In the genomic region with DNA sequence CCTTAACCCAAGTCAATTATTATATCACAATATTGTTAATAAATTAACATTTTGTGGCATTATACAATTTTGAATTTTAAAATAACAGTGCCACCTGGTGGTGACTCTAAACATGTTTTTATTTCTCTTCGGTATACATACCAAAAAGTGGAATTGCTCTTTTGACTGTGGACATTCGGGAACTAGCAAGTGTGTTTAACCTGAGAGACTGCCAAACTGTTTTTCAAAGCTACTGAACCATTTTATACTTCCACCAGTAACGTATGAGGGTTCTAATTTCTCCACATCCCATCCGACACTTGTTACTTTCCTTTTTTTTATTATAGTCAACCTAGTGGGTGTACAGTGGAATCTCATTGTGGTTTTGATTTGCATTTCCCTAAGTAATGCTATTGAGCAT, we compare ENCODE assay signal across 8 cellular contexts. TPM values are rescaled to one million over a fixed set of nuclear protein-coding genes. Genes with fewer than 3 reads are reported as not detected.
A peak's percentile ranks its signal among the peaks of the same experiment; 100 is the strongest.
DNase-seq lines count a peak whose midpoint lies in the region; ATAC-seq and TF ChIP-seq lines count a peak whose summit lies in the region.

No MANE protein-coding gene starts in this region.

- H3K4me2 ChIP-seq in KMS-11 = no peak overlapping the region

- H3K27ac ChIP-seq in KMS-11 = no peak overlapping the region

- ATAC-seq in HG03520 (IDR thresholded peaks at IDR 0.05; ENCODE audit: unreplicated experiment) (no peak), HG03039 (IDR thresholded peaks at IDR 0.05; ENCODE audit: unreplicated experiment) (no peak)

- H2AFZ ChIP-seq in KMS-11 (ENCODE audit: low read depth) = no peak overlapping the region

- no peaks in the 10 kb centered on the region for H3K27me3 ChIP-seq in KMS-11 (ENCODE audit: insufficient read depth, low read depth)

- DNase-seq in DMS153 treated with DMSO at 0.1 percent for 48 hours (lab: John Stamatoyannopoulos, UW; ENCODE audit: unreplicated experiment) = peak; percentile 54
- DNase-seq in SK-N-DZ (ENCODE audit: low spot score) = peak; percentile 44
- DNase-seq in fibroblast of pulmonary artery (ENCODE audit: low read depth) = peak; percentile 73
- DNase-seq in retinal pigment epithelial cell (ENCODE audit: low read depth) = no peak
- no peak for DNase-seq in activated naive CD4-positive, alpha-beta T cell (lab: John Stamatoyannopoulos, UW)

- TF ChIP-seq CTCF in KMS-11 (conservative IDR thresholded peaks at IDR 0.05; ENCODE audit: low read depth, low read length) (peak; percentile 81), fibroblast of pulmonary artery (IDR thresholded peaks at IDR 0.05; ENCODE audit: low read length, missing control alignments) (peak; percentile 28), retinal pigment epithelial cell (conservative IDR thresholded peaks at IDR 0.05; ENCODE audit: low read depth, low read length) (peak; percentile 20)

- H3K4me3 ChIP-seq in KMS-11 (IDR thresholded peaks at IDR 0.05; ENCODE audit: insufficient read depth, low read depth, low read length) (no peak overlapping the region), fibroblast of pulmonary artery (replicated peaks; ENCODE audit: low read depth, low read length) (no peak overlapping the region), retinal pigment epithelial cell (ENCODE audit: low read length) (no peak overlapping the region)

- H3K9ac ChIP-seq in KMS-11 = no peak overlapping the region

- no peaks in the 10 kb centered on the region for H3K36me3 ChIP-seq in KMS-11 (ENCODE audit: insufficient read depth)

- no peaks in the 10 kb centered on the region for H4K20me1 ChIP-seq in KMS-11 (ENCODE audit: insufficient read depth)

- H3K4me1 ChIP-seq in KMS-11 (ENCODE audit: low read depth, poor library complexity, severe bottlenecking) = no peaks in the 10 kb centered on the region

- no peaks in the 10 kb centered on the region for H3K79me2 ChIP-seq in KMS-11 (ENCODE audit: insufficient read depth, low read depth)

RNA-seq across cellular contexts. Expression of a gene that starts 18.3 kb away (rescaled TPM):
- 24.6 and 30.7 TPM in 2 replicates for polyA plus RNA-seq in SK-N-DZ (2014; cell fraction: cytosol; rRNA removed)
- 13.4 and 13.9 TPM in 2 replicates for polyA plus RNA-seq in SK-N-DZ (2014; cell fraction: nucleus; rRNA removed)

RNA-seq across cellular contexts. Expression of a gene that starts 28.2 kb away (rescaled TPM):
- 14.6 and 25.0 TPM in 2 replicates for polyA plus RNA-seq in SK-N-DZ (2014; cell fraction: cytosol; rRNA removed)
- 7.1 and 8.5 TPM in 2 replicates for polyA plus RNA-seq in SK-N-DZ (2014; cell fraction: nucleus; rRNA removed)

Comparison
In these comparisons a context has a peak if more than half of its experiments do, and no peak if none do; other contexts are left out.
1. DNase-seq: peak in DMS153 treated with DMSO at 0.1 percent for 48 hours (single experiment), SK-N-DZ (single experiment) and fibroblast of pulmonary artery (single experiment); none in retinal pigment epithelial cell (single experiment) and activated naive CD4-positive, alpha-beta T cell (0 of 4).
2. CTCF ChIP-seq: peak in every context shown above with its lines; median percentile 81 in KMS-11; 28 in fibroblast of pulmonary artery; 20 in retinal pigment epithelial cell.